In genomic region chr1:119929643-119930310, GRCh38 we compare ENCODE assay signal across 26 cellular contexts. TPM values are rescaled to one million over a fixed set of nuclear protein-coding genes. Genes with fewer than 3 reads are reported as not detected.
"Had no signal": no experiment of that assay in that cellular context is flagged by ENCODE, and none has a peak within 500 bp of the region (broad histone marks: within the 10 kb centered on the region; RNA-seq: fewer than 3 reads in every experiment).

No MANE protein-coding gene starts in this region.

- H3K4me3 ChIP-seq: pancreas, psoas muscle, thyroid gland had no signal

- H3K27ac ChIP-seq: pancreas, psoas muscle, thyroid gland had no signal

- H3K4me1 ChIP-seq: pancreas, psoas muscle had no signal

- DNase-seq: activated CD4-positive, alpha-beta T cell treated with anti-CD3 and anti-CD28 coated beads, Interleukin-2, amount 50 U/mL, for 48 hours; activated CD8-positive, alpha-beta memory T cell treated with anti-CD3 and anti-CD28 coated beads, Interleukin-2, amount 50 U/mL, for 48 hours; activated naive CD4-positive, alpha-beta T cell; activated T-cell treated with anti-CD3 and anti-CD28 coated beads, Interleukin-2, amount 50 U/mL, for 4 hours; cerebellar nuclear complex; cortex of kidney; endodermal cell; foreskin melanocyte; glutamatergic neuron; hippocampal formation; pancreas; psoas muscle; right cardiac atrium; stimulated activated CD4-positive, alpha-beta T cell treated with anti-CD3 and anti-CD28 coated beads, Interleukin-12 subunit alpha, Interleukin-12 subunit beta, amount 100 ng/mL, for 4 hours; stimulated activated CD4-positive, alpha-beta T cell treated with anti-CD3 and anti-CD28 coated beads, Interleukin-1b, Interleukin-23, amount 100 ng/mL, for 48 hours; substantia nigra; T1000; thyroid gland had no signal

- H3K9me3 ChIP-seq: pancreas, psoas muscle, thyroid gland had no signal

- H3K27me3 ChIP-seq: pancreas, thyroid gland had no signal

- ATAC-seq: activated T-cell treated with anti-CD3 and anti-CD28 coated beads, Interleukin-2, amount 50 U/mL, for 4 hours; pancreas; psoas muscle; right cardiac atrium; WTC11 had no signal

- FAIRE-seq: astrocyte, pancreas, urothelium cell line had no signal

RNA-seq across cellular contexts. Expression of gene ADAM30, which starts 33.5 kb away (rescaled TPM):
- total RNA-seq: activated CD8-positive, alpha-beta memory T cell treated with anti-CD3 and anti-CD28 coated beads for 36 hours; activated T-cell treated with anti-CD3 and anti-CD28 coated beads, Interleukin-2, amount 50 U/mL, for 4 hours; activated T-helper 2 cell treated with anti-CD3 and anti-CD28 coated beads, Interferon-gamma antibody, Interleukin-2, Interleukin-4, amounts not matched to agents 10 μg/mL and 5 μg/mL and 100 μg/mL, durations not matched to agents 14 hours and 24 hours and 36 hours; astrocyte; endodermal cell; epithelial cell of proximal tubule; liver; myocyte; pancreas; psoas muscle; right cardiac atrium; WTC11 had no signal
- polyA plus RNA-seq: liver, pancreas, psoas muscle, right cardiac atrium had no signal
